8 cellular contexts compared by ENCODE assay signal in genomic region chr22:26512149-26512793, GRCh38. TPM values are rescaled to one million over a fixed set of nuclear protein-coding genes. Genes with fewer than 3 reads are reported as not detected.
DNase-seq lines count a peak whose midpoint lies in the region; ATAC-seq, FAIRE-seq and TF ChIP-seq lines count a peak whose summit lies in the region.

Gene TFIP11 (minus strand): TSS chr22:26512473. CDS start chr22:26510272, 2,201 bp downstream.

- no peak for FAIRE-seq in A549 (lab: Jason Lieb, UNC)

- no peak for TF ChIP-seq EP300 in A549 (IDR thresholded peaks at IDR 0.05)

- H3K9ac ChIP-seq in iPS-18a (ENCODE audit: low read length) (peak within 1 kb of the TSS; percentile 95), skeletal muscle satellite cell (ENCODE audit: low read depth, low read length) (peak within 1 kb of the TSS; percentile 96)

- CTCF ChIA-PET in A549 (lab: Yijun Ruan, JAX) = interaction anchor here (1.1 kb wide), 1 partner anchor 10 kb away, joined by 4 read pairs; no protein-coding TSS in a partner anchor

- H3K4me3 ChIP-seq in A549 (peak within 1 kb of the TSS; percentile 88), WERI-Rb-1 (ENCODE audit: low read depth, low read length) (peak within 1 kb of the TSS; percentile 92), breast epithelium (peak within 1 kb of the TSS; percentile 84 to 89 (median 88)), iPS-18a (ENCODE audit: low read length) (peak within 1 kb of the TSS; percentile 91), skeletal muscle satellite cell (ENCODE audit: low read length) (peak within 1 kb of the TSS; percentile 99)

- H3K4me1 ChIP-seq in A549 = peaks cover 14% of the 10 kb centered on the region; the same call in 2 of the 3 replicates
- peaks cover 0 to 15% of the 10 kb centered on the region in 2 donors for H3K4me1 ChIP-seq in breast epithelium
- H3K4me1 ChIP-seq in iPS-18a (ENCODE audit: control insufficient read depth, low read depth, low read length) = peaks cover 10% of the 10 kb centered on the region
- peaks cover 13% of the 10 kb centered on the region for H3K4me1 ChIP-seq in skeletal muscle satellite cell (ENCODE audit: control insufficient read depth, insufficient read depth, low read length)

- TF ChIP-seq RAD21 in A549 (conservative IDR thresholded peaks at IDR 0.05 in 1 of 2, IDR thresholded peaks at IDR 0.05 in 1 of 2) = no peak

- POLR2A ChIA-PET in A549 (lab: Yijun Ruan, JAX) = interaction anchor here (0.8 to 1.3 kb wide), 3 partner anchors 9 to 28 kb away, joined by 3 to 8 read pairs (median 3); partner anchors contain the start of genes HPS4 and SRRD

- H3K36me3 ChIP-seq in WERI-Rb-1 (peaks cover 25% of the 10 kb centered on the region), breast epithelium (peaks cover 4% of the 10 kb centered on the region), iPS-18a (ENCODE audit: control insufficient read depth, low read depth, low read length) (peaks cover 29% of the 10 kb centered on the region), skeletal muscle satellite cell (ENCODE audit: insufficient read depth, low read length) (peaks cover 21% of the 10 kb centered on the region)

- H3K27ac ChIP-seq in A549 (peak within 1 kb of the TSS; percentile 89 to 94), WERI-Rb-1 (peak within 1 kb of the TSS; percentile 81), breast epithelium (peak within 1 kb of the TSS; percentile 85 to 87), iPS-18a (ENCODE audit: low read length) (peak within 1 kb of the TSS; percentile 91)

- 3% methylated on average over 9 of the region's 40 CpGs for WGBS in A549 (ENCODE audit: missing lambda C conversion rate)

- TF ChIP-seq CTCF in A549 (IDR thresholded peaks at IDR 0.05) = no peak
- TF ChIP-seq CTCF in WERI-Rb-1 (IDR thresholded peaks at IDR 0.05; ENCODE audit: low read depth, low read length) = no peak
- no peak for TF ChIP-seq CTCF in breast epithelium (IDR thresholded peaks at IDR 0.05)

- TF ChIP-seq POLR2A in A549 (IDR thresholded peaks at IDR 0.05; ENCODE audit: low read length) (peak; percentile 76), breast epithelium (IDR thresholded peaks at IDR 0.05) (peak; percentile 29)

- intact Hi-C loops in breast epithelium (cut with DNase I; ENCODE audit: low total_unique reads) = no loop called here

- DNase-seq in A549 (ENCODE audit: low read depth in 1 of 2, low spot score in 1 of 2) (peak; percentile 88 to 89), NCI-H2227 (lab: John Stamatoyannopoulos, UW; ENCODE audit: unreplicated experiment) (peak; percentile 92), WERI-Rb-1 (peak; percentile 94), breast epithelium (ENCODE audit: low spot score in 2 of 2) (peak; percentile 90 to 94)

- ATAC-seq in A549 = peak; percentile 100
- peak; percentile 70 for ATAC-seq in GM18858 (IDR thresholded peaks at IDR 0.05; ENCODE audit: unreplicated experiment)
- ATAC-seq in HG03097 (IDR thresholded peaks at IDR 0.05; ENCODE audit: low FRiP score, unreplicated experiment) = peak; percentile 91

- H3K4me2 ChIP-seq in A549 (peak within 1 kb of the TSS; percentile 96), skeletal muscle satellite cell (ENCODE audit: low read length) (peak within 1 kb of the TSS; percentile 96)

- no peaks in the 10 kb centered on the region for H3K9me3 ChIP-seq in A549
- H3K9me3 ChIP-seq in WERI-Rb-1 (ENCODE audit: severe bottlenecking) = no peaks in the 10 kb centered on the region
- H3K9me3 ChIP-seq in breast epithelium = no peaks in the 10 kb centered on the region
- no peaks in the 10 kb centered on the region for H3K9me3 ChIP-seq in iPS-18a (ENCODE audit: control insufficient read depth, low read depth, low read length)
- no peaks in the 10 kb centered on the region for H3K9me3 ChIP-seq in skeletal muscle satellite cell (replicated peaks; ENCODE audit: low read length)

- H3K27me3 ChIP-seq in WERI-Rb-1 (ENCODE audit: insufficient read depth, low read depth, severe bottlenecking) (no peaks in the 10 kb centered on the region), breast epithelium (no peaks in the 10 kb centered on the region), iPS-18a (ENCODE audit: control insufficient read depth, insufficient read depth, low read length) (no peaks in the 10 kb centered on the region), skeletal muscle satellite cell (ENCODE audit: control insufficient read depth, insufficient read depth, low read length) (no peaks in the 10 kb centered on the region)

TF ChIP-seq in A549, 52 proteins besides CTCF, POLR2A, EP300 and RAD21:
- no peak for TF ChIP-seq JUNB (IDR thresholded peaks at IDR 0.05)
- no peak for TF ChIP-seq ZC3H11A (IDR thresholded peaks at IDR 0.05)
- peak; percentile 68; the same call in 1 of the 2 replicates for TF ChIP-seq PHF8 (IDR thresholded peaks at IDR 0.05; ENCODE audit: borderline replicate concordance, low read depth)
- TF ChIP-seq JUN (IDR thresholded peaks at IDR 0.05) = peak; percentile 28 to 76; a peak in 3 of 5 replicates
- TF ChIP-seq HOXB13 (CRISPR knock-in tag; IDR thresholded peaks at IDR 0.05; ENCODE audit: low read depth) = no peak
- no peak for TF ChIP-seq KDM1A (IDR thresholded peaks at IDR 0.05; ENCODE audit: low read depth)
- peak; percentile 64 for TF ChIP-seq CHD2 (IDR thresholded peaks at IDR 0.05; ENCODE audit: low read length, partially characterized antibody)
- no peak for TF ChIP-seq RNF2 (IDR thresholded peaks at IDR 0.05; ENCODE audit: borderline replicate concordance, low read depth)
- TF ChIP-seq MAFK (IDR thresholded peaks at IDR 0.05; ENCODE audit: partially characterized antibody) = no peak
- peak; percentile 50 for TF ChIP-seq REST (IDR thresholded peaks at IDR 0.05)
- no peak for TF ChIP-seq FOSL2 (IDR thresholded peaks at IDR 0.05)
- no peak for TF ChIP-seq FOSL2 (CRISPR knock-in tag; IDR thresholded peaks at IDR 0.05)
- peak; percentile 88 for TF ChIP-seq MAX (IDR thresholded peaks at IDR 0.05)
- TF ChIP-seq BCL3 (IDR thresholded peaks at IDR 0.05) = 0 out of 3 replicates have a peak, but pooled peaks have one; percentile 40
- TF ChIP-seq GATA3 (IDR thresholded peaks at IDR 0.05; ENCODE audit: borderline replicate concordance) = peak; percentile 33; the same call in 1 of the 2 replicates
- TF ChIP-seq EHMT2 (IDR thresholded peaks at IDR 0.05; ENCODE audit: low read depth) = no peak

RNA-seq across cellular contexts. Expression of gene TFIP11, which starts in this region (rescaled TPM):
- polyA plus RNA-seq in A549 (2011; rRNA removed) (26.8 and 28.8 TPM in 2 replicates), A549 (2017; fragmentation: RNase III; extraction: RNeasy Plus Mini Kit Qiagen cat#74134 plus additional on column Dnase treatment) (18.5 to 21.1 TPM (median 20.7 TPM) in 3 replicates)
- 16.2 and 19.4 TPM in 2 replicates for polyA plus RNA-seq in A549 (2012; cell fraction: cytosol; rRNA removed)
- polyA plus RNA-seq in A549 (2012; cell fraction: nucleus; rRNA removed) = 37.9 and 40.4 TPM in 2 replicates
- polyA minus RNA-seq in A549 (2011; rRNA and poly(A)+ RNA removed) = 35.0 and 35.2 TPM in 2 replicates
- 10 to 100 TPM; 27.5 to 34.5 (median 29.0) TPM for total RNA-seq in breast epithelium
- total RNA-seq in skeletal muscle satellite cell (2012; rRNA removed) = 27.1 and 28.4 TPM in 2 replicates

Comparison
In these comparisons a context has a peak if more than half of its experiments do, and no peak if none do; other contexts are left out.
1. Peak in every context shown above with its lines: DNase-seq, ATAC-seq, H3K4me3 ChIP-seq and H3K27ac ChIP-seq.